ENCODE assay signal across 20 cellular contexts in the genomic region with DNA sequence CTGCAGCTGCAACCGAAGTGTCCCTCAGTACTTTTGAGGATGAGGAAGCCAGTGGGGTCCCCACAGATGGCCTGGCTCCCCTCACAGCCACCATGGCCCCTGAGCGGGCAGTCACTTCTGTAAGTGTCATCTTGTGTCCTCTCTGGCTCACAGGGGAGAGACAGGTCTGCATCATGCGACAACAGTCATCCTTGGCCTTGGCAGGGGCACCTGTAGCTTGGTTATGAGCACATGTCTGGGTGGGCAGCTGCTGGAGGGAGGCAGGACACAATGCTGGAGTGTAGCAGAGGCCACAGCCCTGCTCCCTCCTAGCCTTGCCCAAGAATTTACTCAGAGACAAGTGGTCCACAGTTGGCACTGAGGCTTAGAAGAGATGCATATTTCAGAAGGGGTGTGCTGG.
"Had no signal": no experiment of that assay in that cellular context is flagged by ENCODE, and none has a peak within 500 bp of the region (broad histone marks: within the 10 kb centered on the region; RNA-seq: fewer than 3 reads in every experiment).

No MANE protein-coding gene starts in this region.

- H3K4me3 ChIP-seq: esophagus squamous epithelium, gastroesophageal sphincter, left lung, lung, prostate gland, right lobe of liver, tibial artery, upper lobe of right lung, vagina had no signal

- H3K9me3 Mint-ChIP-seq: effector memory CD8-positive, alpha-beta T cell; stimulated activated memory B cell treated with anti-CD40 and anti-IgM and Interleukin-4, amounts not matched to agents 10 μg/mL and 1 μg/mL and 100 μg/mL, for 72 hours had no signal

- H3K36me3 ChIP-seq: left lung, prostate gland, right lobe of liver, upper lobe of right lung had no signal

- ATAC-seq: effector memory CD8-positive, alpha-beta T cell; gastroesophageal sphincter; left lung; naive thymus-derived CD4-positive, alpha-beta T cell; right lobe of liver; stimulated activated memory B cell treated with anti-CD40 and anti-IgM and Interleukin-4, amounts not matched to agents 10 μg/mL and 1 μg/mL and 100 μg/mL, for 72 hours; upper lobe of right lung had no signal

- H3K9me3 ChIP-seq: gastroesophageal sphincter, prostate gland, right lobe of liver, tibial artery, upper lobe of right lung, vagina had no signal

- H3K9ac ChIP-seq: parathyroid adenoma had no signal

- H3K4me3 Mint-ChIP-seq: effector memory CD8-positive, alpha-beta T cell; naive thymus-derived CD4-positive, alpha-beta T cell; stimulated activated memory B cell treated with anti-CD40 and anti-IgM and Interleukin-4, amounts not matched to agents 10 μg/mL and 1 μg/mL and 100 μg/mL, for 72 hours; stimulated activated naive CD8-positive, alpha-beta T cell treated with anti-CD3 and anti-CD28 coated beads, Interleukin-15, Interleukin-2, amounts not matched to agents 100 ng/mL and 50 ng/mL, for 24 hours had no signal

- H3K27me3 ChIP-seq: esophagus squamous epithelium, gastroesophageal sphincter, left lung, right lobe of liver, tibial artery, upper lobe of right lung, vagina had no signal

- H3K27ac Mint-ChIP-seq: stimulated activated memory B cell treated with anti-CD40 and anti-IgM and Interleukin-4, amounts not matched to agents 10 μg/mL and 1 μg/mL and 100 μg/mL, for 72 hours; stimulated activated naive CD8-positive, alpha-beta T cell treated with anti-CD3 and anti-CD28 coated beads, Interleukin-15, Interleukin-2, amounts not matched to agents 100 ng/mL and 50 ng/mL, for 24 hours had no signal

- H3K79me2 ChIP-seq: parathyroid adenoma had no signal

- H2AFZ ChIP-seq: parathyroid adenoma had no signal

- H3K27ac ChIP-seq: esophagus squamous epithelium, left lung, parathyroid adenoma, prostate gland, right lobe of liver, tibial artery, upper lobe of right lung, vagina had no signal

- DNase-seq: cortex of kidney; effector memory CD8-positive, alpha-beta T cell; esophagus squamous epithelium; foreskin fibroblast; glutamatergic neuron; islet precursor cell; left lung; mesendoderm; naive thymus-derived CD4-positive, alpha-beta T cell; right lobe of liver; stimulated activated CD4-positive, alpha-beta T cell treated with anti-CD3 and anti-CD28 coated beads, Interleukin-4, amount 100 ng/mL, for 1 hour; tibial artery; upper lobe of right lung had no signal

- H3K27me3 Mint-ChIP-seq: effector memory CD8-positive, alpha-beta T cell; naive thymus-derived CD4-positive, alpha-beta T cell; stimulated activated memory B cell treated with anti-CD40 and anti-IgM and Interleukin-4, amounts not matched to agents 10 μg/mL and 1 μg/mL and 100 μg/mL, for 72 hours; stimulated activated naive CD8-positive, alpha-beta T cell treated with anti-CD3 and anti-CD28 coated beads, Interleukin-15, Interleukin-2, amounts not matched to agents 100 ng/mL and 50 ng/mL, for 24 hours had no signal

- H3K36me3 Mint-ChIP-seq: stimulated activated memory B cell treated with anti-CD40 and anti-IgM and Interleukin-4, amounts not matched to agents 10 μg/mL and 1 μg/mL and 100 μg/mL, for 72 hours had no signal

- H3K4me1 ChIP-seq: left lung, parathyroid adenoma, prostate gland, right lobe of liver, upper lobe of right lung, vagina had no signal
